In the genomic region with DNA sequence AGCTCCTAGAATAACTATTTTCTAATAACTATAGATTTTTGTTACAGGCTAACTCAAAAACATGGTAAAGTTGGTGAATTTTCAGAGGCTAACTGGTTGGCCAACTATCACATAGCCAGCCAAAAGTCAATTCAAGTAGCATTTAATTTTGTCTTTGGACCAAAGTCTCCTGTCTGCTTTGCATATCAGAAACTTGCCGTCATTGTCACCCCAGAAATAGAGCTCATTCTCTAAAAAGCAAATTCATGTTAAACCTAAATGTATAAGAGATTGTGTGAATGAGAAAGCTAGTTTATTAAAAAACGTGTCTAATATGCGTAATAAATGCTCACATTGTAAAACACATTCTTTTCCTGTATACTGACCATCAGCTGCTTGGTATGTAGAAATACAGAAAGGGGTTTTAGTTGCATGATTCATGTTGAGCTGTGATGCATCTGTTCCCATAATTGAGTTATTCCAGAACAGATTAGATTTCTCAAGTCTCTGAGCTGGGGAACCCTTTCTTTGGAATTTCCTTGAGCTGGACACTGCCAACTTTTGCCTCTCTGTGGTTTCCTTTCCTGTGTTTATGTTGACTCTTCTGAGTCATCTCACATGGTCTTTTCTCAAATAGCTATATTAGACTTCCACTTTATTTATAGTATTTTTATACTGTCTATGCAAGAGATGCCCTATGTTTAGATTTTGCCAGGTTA, we compare ENCODE assay signal across 9 cellular contexts.
DNase-seq lines count a peak whose midpoint lies in the region; ATAC-seq and TF ChIP-seq lines count a peak whose summit lies in the region.
"Had no signal": no experiment of that assay in that cellular context is flagged by ENCODE, and none has a peak within 500 bp of the region (broad histone marks: within the 10 kb centered on the region; RNA-seq: fewer than 3 reads in every experiment).

No MANE protein-coding gene starts in this region.

- TF ChIP-seq CTCF in RWPE1 (conservative IDR thresholded peaks at IDR 0.05; ENCODE audit: low read depth) = no peak
- no peak for TF ChIP-seq CTCF in tibial artery (IDR thresholded peaks at IDR 0.05)
- no peak for TF ChIP-seq CTCF in GM13976 (IDR thresholded peaks at IDR 0.05; ENCODE audit: borderline replicate concordance, control extremely low read depth, extremely low read depth, insufficient read depth, missing control alignments)

- peak; percentile 70 for ATAC-seq in GM21576 (IDR thresholded peaks at IDR 0.05; ENCODE audit: unreplicated experiment)
- no peak for ATAC-seq in GM21737 (IDR thresholded peaks at IDR 0.05; ENCODE audit: unreplicated experiment)

- DNase-seq in RWPE1 (ENCODE audit: low spot score) = peak; percentile 89
- peak; percentile 98 for DNase-seq in foreskin melanocyte
- DNase-seq in tibial artery = no peak
- no peak for DNase-seq in NCI-H2171 treated with DMSO at 0.1 percent for 48 hours (lab: John Stamatoyannopoulos, UW)
- no peak for DNase-seq in NCI-H187 (lab: John Stamatoyannopoulos, UW)
- no peak for DNase-seq in GM13976 (ENCODE audit: low spot score)

- no peak overlapping the region for H3K4me3 ChIP-seq in tibial artery
- H3K4me3 ChIP-seq: skin epidermis had no signal

- POLR2A ChIA-PET in RWPE1 (lab: Yijun Ruan, JAX; ENCODE audit: low non-redundant PET) = no interaction called here

- H3K27me3 ChIP-seq in tibial artery = no peaks in the 10 kb centered on the region

- H3K27ac ChIP-seq in RWPE1 = no peak overlapping the region
- peak overlapping the region; percentile 12 to 50 for H3K27ac ChIP-seq in tibial artery

- CTCF ChIA-PET in RWPE1 (lab: Yijun Ruan, JAX) = interaction anchor here (0.9 kb wide), 1 partner anchor 101 kb away, joined by 3 read pairs; no protein-coding TSS in a partner anchor

- no peaks in the 10 kb centered on the region for H3K9me3 ChIP-seq in tibial artery

- peaks cover 10 to 37% (median 15%) of the 10 kb centered on the region in 4 donors for H3K4me1 ChIP-seq in tibial artery

- H3K36me3 ChIP-seq in tibial artery = no peaks in the 10 kb centered on the region

- in situ Hi-C loops in GM13976 (cut with MboI; ENCODE audit: low sequenced_read_pairs, unreplicated experiment) = loop anchor here (25.0 kb wide), 1 partner anchor 443 kb away; no protein-coding TSS in a partner anchor

- intact Hi-C loops in tibial artery (cut with DNase I; ENCODE audit: low total_unique reads) = no loop called here

Comparison
In these comparisons a context has a peak if more than half of its experiments do, and no peak if none do; other contexts are left out.
1. DNase-seq: peak in RWPE1 (single experiment) and foreskin melanocyte (single experiment); none in tibial artery (0 of 2), NCI-H2171 treated with DMSO at 0.1 percent for 48 hours (single experiment), NCI-H187 (0 of 2) and GM13976 (single experiment).